ENCODE assay signal across 24 cellular contexts in genomic region chr10:49052069-49052468, GRCh38.
"Had no signal": no experiment of that assay in that cellular context is flagged by ENCODE, and none has a peak within 500 bp of the region (broad histone marks: within the 10 kb centered on the region; RNA-seq: fewer than 3 reads in every experiment).

No MANE protein-coding gene starts in this region.

- DNase-seq: Kasumi-1, MM.1S, NCI-H1048, NCI-H1105, NCI-H1417, NCI-H1436 treated with DMSO at 0.1 percent for 48 hours, NCI-H1694 treated with DMSO at 0.1 percent for 48 hours, NCI-H1930, NCI-H2081, NCI-H2107, NCI-H2227 treated with DMSO at 0.1 percent for 48 hours, NCI-H524, NCI-H526 treated with DMSO at 0.1 percent for 48 hours, NCI-H748 treated with DMSO at 0.1 percent for 48 hours, OCI-M1, PC-9, Peyer's patch, SHP77 treated with DMSO at 0.1 percent for 48 hours, SJCRH30, T-helper 1 cell had no signal

- H3K36me3 ChIP-seq: Peyer's patch, SJCRH30 had no signal

- H3K4me3 ChIP-seq: K562, PC-9, Peyer's patch, SJCRH30 had no signal

- H3K27me3 ChIP-seq: Peyer's patch, SJCRH30 had no signal

- H3K4me1 ChIP-seq: Peyer's patch, SJCRH30 had no signal

- FAIRE-seq: K562 had no signal

- H3K9ac ChIP-seq: KMS-11 had no signal

- H3K27ac ChIP-seq: KMS-11, PC-9, Peyer's patch, SJCRH30 had no signal

- H3K4me2 ChIP-seq: KMS-11, PC-9 had no signal

- H3K9me3 ChIP-seq: Peyer's patch, SJCRH30 had no signal

- H2AFZ ChIP-seq: PC-9 had no signal

- ATAC-seq: K562, Right ventricle myocardium inferior, SK-N-SH treated with all-trans-retinoic acid at 6 μM for 48 hours had no signal
